19 cellular contexts compared by ENCODE assay signal in the genomic region with DNA sequence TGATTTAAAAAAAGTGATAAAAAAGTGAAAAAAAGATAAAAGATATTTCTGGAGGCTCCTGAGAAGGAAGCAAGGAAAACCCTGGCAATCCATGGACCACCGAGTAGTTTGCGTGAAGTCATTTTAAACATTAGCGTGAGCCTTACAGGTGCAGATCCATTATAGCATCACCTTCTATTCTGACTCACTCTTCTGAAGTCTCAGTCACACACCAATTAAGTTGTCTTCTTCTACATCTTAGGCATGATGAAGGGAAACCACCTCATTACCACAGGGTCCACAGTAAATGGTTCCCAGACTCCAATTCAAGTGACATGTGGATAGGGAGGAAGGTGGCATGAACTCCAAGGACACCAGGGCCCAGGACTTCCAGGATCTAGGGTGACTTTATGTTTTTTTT.
DNase-seq lines count a peak whose midpoint lies in the region; ATAC-seq and TF ChIP-seq lines count a peak whose summit lies in the region.
"Had no signal": no experiment of that assay in that cellular context is flagged by ENCODE, and none has a peak within 500 bp of the region (broad histone marks: within the 10 kb centered on the region; RNA-seq: fewer than 3 reads in every experiment).

No MANE protein-coding gene starts in this region.

- ATAC-seq in CD4-positive, alpha-beta T cell (ENCODE audit: poor library complexity), result no peak
- ATAC-seq in activated T-helper 17 cell treated with anti-CD3 and anti-CD28 coated beads, Interleukin-2, amount 50 U/mL, for 72 hours (replicated peaks), result peak; percentile 64
- ATAC-seq in naive thymus-derived CD8-positive, alpha-beta T cell, result peak; percentile 30 to 33
- no peak for ATAC-seq in HG03342 (IDR thresholded peaks at IDR 0.05; ENCODE audit: unreplicated experiment)

- no peak overlapping the region for H3K4me3 Mint-ChIP-seq in activated T-cell treated with anti-CD3 and anti-CD28 coated beads, Interleukin-2, amount 50 U/mL, for 24 hours
- H3K4me3 Mint-ChIP-seq in CD4-positive, alpha-beta T cell, result no peak overlapping the region
- no peak overlapping the region for H3K4me3 Mint-ChIP-seq in activated T-helper 17 cell treated with anti-CD3 and anti-CD28 coated beads, Interleukin-2, amount 50 U/mL, for 72 hours
- no peak overlapping the region for H3K4me3 Mint-ChIP-seq in naive thymus-derived CD8-positive, alpha-beta T cell
- H3K4me3 Mint-ChIP-seq: CD14-positive monocyte had no signal

- no peaks in the 10 kb centered on the region for H3K9me3 ChIP-seq in CD4-positive, alpha-beta T cell (ENCODE audit: control insufficient read depth, low read length)
- H3K9me3 ChIP-seq: Peyer's patch had no signal

- no peaks in the 10 kb centered on the region for H3K27me3 ChIP-seq in CD4-positive, alpha-beta T cell (ENCODE audit: control insufficient read depth, insufficient read depth, low read length)
- H3K27me3 ChIP-seq: Peyer's patch had no signal

- POLR2A ChIA-PET in CD4-positive, alpha-beta T cell (lab: Charles Lee), result no interaction called here
- POLR2A ChIA-PET in naive thymus-derived CD8-positive, alpha-beta T cell (lab: Charles Lee), result no interaction called here

- CTCF ChIA-PET in CD4-positive, alpha-beta T cell (lab: Charles Lee), result no interaction called here

- peaks cover 2% of the 10 kb centered on the region for H3K9me3 Mint-ChIP-seq in activated T-cell treated with anti-CD3 and anti-CD28 coated beads, Interleukin-2, amount 50 U/mL, for 24 hours
- H3K9me3 Mint-ChIP-seq in CD4-positive, alpha-beta T cell, result no peaks in the 10 kb centered on the region
- no peaks in the 10 kb centered on the region for H3K9me3 Mint-ChIP-seq in activated T-helper 17 cell treated with anti-CD3 and anti-CD28 coated beads, Interleukin-2, amount 50 U/mL, for 72 hours
- no peaks in the 10 kb centered on the region for H3K9me3 Mint-ChIP-seq in naive thymus-derived CD8-positive, alpha-beta T cell
- H3K9me3 Mint-ChIP-seq: CD14-positive monocyte had no signal

- peaks cover 93% of the 10 kb centered on the region for H3K4me1 Mint-ChIP-seq in activated T-cell treated with anti-CD3 and anti-CD28 coated beads, Interleukin-2, amount 50 U/mL, for 24 hours (ENCODE audit: low read depth)
- peaks cover 89% of the 10 kb centered on the region for H3K4me1 Mint-ChIP-seq in CD4-positive, alpha-beta T cell (ENCODE audit: low read depth)
- peaks cover 36% of the 10 kb centered on the region for H3K4me1 Mint-ChIP-seq in activated T-helper 17 cell treated with anti-CD3 and anti-CD28 coated beads, Interleukin-2, amount 50 U/mL, for 72 hours
- peaks cover 39 to 84% (median 76%) of the 10 kb centered on the region in 4 donors for H3K4me1 Mint-ChIP-seq in naive thymus-derived CD8-positive, alpha-beta T cell

- no peak for DNase-seq in activated T-cell treated with anti-CD3 and anti-CD28 coated beads, Interleukin-2, amount 50 U/mL, for 24 hours
- no peak for DNase-seq in activated T-cell treated with anti-CD3 and anti-CD28 coated beads, Interleukin-2, amount 50 U/mL, for 1 hour
- DNase-seq in CD4-positive, alpha-beta T cell, result no peak
- no peak for DNase-seq in naive thymus-derived CD8-positive, alpha-beta T cell
- no peak for DNase-seq in posterior vena cava (ENCODE audit: low spot score)
- DNase-seq: DMS79, GOT3, HCEC 1CT, Karpas-422, MV-4-11, NCI-H1694, NCI-H2081, NCI-H2171, NCI-H446, NCI-H526, Peyer's patch had no signal

- intact Hi-C loops in CD4-positive, alpha-beta T cell (cut with DNase I, micrococcal nuclease), result no loop called here
- intact Hi-C loops in posterior vena cava (cut with DNase I), result no loop called here

- H3K27ac ChIP-seq in CD4-positive, alpha-beta T cell (ENCODE audit: low read depth, low read length), result no peak overlapping the region
- H3K27ac ChIP-seq: Peyer's patch had no signal

- H3K36me3 Mint-ChIP-seq in activated T-cell treated with anti-CD3 and anti-CD28 coated beads, Interleukin-2, amount 50 U/mL, for 24 hours (ENCODE audit: low read depth), result peaks cover 30% of the 10 kb centered on the region
- peaks cover 76% of the 10 kb centered on the region for H3K36me3 Mint-ChIP-seq in CD4-positive, alpha-beta T cell (ENCODE audit: low read depth)
- peaks cover 84% of the 10 kb centered on the region for H3K36me3 Mint-ChIP-seq in activated T-helper 17 cell treated with anti-CD3 and anti-CD28 coated beads, Interleukin-2, amount 50 U/mL, for 72 hours (ENCODE audit: low read depth)
- H3K36me3 Mint-ChIP-seq in naive thymus-derived CD8-positive, alpha-beta T cell, result peaks cover 12 to 87% (median 20%) of the 10 kb centered on the region in 3 donors
- H3K36me3 Mint-ChIP-seq: CD14-positive monocyte had no signal

- no peaks in the 10 kb centered on the region for H3K27me3 Mint-ChIP-seq in activated T-cell treated with anti-CD3 and anti-CD28 coated beads, Interleukin-2, amount 50 U/mL, for 24 hours
- no peaks in the 10 kb centered on the region for H3K27me3 Mint-ChIP-seq in CD4-positive, alpha-beta T cell
- H3K27me3 Mint-ChIP-seq in activated T-helper 17 cell treated with anti-CD3 and anti-CD28 coated beads, Interleukin-2, amount 50 U/mL, for 72 hours, result no peaks in the 10 kb centered on the region
- H3K27me3 Mint-ChIP-seq in naive thymus-derived CD8-positive, alpha-beta T cell, result no peaks in the 10 kb centered on the region

- TF ChIP-seq CTCF in CD4-positive, alpha-beta T cell (IDR thresholded peaks at IDR 0.05), result no peak

- peak overlapping the region; percentile 70 for H3K27ac Mint-ChIP-seq in activated T-cell treated with anti-CD3 and anti-CD28 coated beads, Interleukin-2, amount 50 U/mL, for 24 hours
- peak overlapping the region; percentile 30 for H3K27ac Mint-ChIP-seq in CD4-positive, alpha-beta T cell
- no peak overlapping the region for H3K27ac Mint-ChIP-seq in activated T-helper 17 cell treated with anti-CD3 and anti-CD28 coated beads, Interleukin-2, amount 50 U/mL, for 72 hours
- H3K27ac Mint-ChIP-seq in naive thymus-derived CD8-positive, alpha-beta T cell, result peak overlapping the region in 6 of 10 donors; percentile 3 to 56 (median 42)
- H3K27ac Mint-ChIP-seq: CD14-positive monocyte had no signal

Comparison
In these comparisons a context has a peak if more than half of its experiments do, and no peak if none do; other contexts are left out.
1. ATAC-seq: peak in activated T-helper 17 cell treated with anti-CD3 and anti-CD28 coated beads, Interleukin-2, amount 50 U/mL, for 72 hours (single experiment) and naive thymus-derived CD8-positive, alpha-beta T cell (2 of 2); none in CD4-positive, alpha-beta T cell (single experiment) and HG03342 (single experiment).